In the genomic region with DNA sequence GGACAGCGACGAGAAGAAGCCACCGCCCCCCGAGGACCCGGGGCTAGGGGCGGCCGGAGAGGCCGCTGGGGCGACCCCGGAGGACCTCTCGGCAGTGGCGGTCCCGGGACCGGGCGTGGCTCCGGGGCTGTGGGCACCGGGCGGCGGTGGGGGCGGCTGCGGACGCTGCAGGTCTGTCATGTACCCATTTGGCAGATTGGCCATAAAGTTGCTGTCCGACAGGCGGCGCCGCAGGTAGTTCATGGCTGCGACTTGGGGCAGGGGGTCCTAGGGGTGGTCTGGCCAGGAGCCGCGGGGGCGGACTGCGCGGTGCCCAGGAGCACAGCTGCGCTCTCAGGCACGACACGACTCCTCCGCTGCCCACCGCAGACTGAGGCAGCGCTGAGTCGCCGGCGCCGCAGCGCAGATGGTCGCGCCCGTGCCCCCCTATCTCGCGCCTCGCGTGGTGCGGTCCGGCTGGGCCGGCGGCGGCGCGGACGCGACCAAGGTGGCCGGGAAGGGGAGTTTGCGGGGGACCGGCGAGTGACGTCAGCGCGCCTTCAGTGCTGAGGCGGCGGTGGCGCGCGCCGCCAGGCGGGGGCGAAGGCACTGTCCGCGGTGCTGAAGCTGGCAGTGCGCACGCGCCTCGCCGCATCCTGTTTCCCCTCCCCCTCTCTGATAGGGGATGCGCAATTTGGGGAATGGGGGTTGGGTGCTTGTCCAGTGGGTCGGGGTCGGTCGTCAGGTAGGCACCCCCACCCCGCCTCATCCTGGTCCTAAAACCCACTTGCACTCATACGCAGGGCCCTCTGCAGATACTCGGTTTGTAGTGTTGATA, we compare ENCODE assay signal across 8 cellular contexts. TPM values are rescaled to one million over a fixed set of nuclear protein-coding genes. Genes with fewer than 3 reads are reported as not detected.
A peak's percentile ranks its signal among the peaks of the same experiment; 100 is the strongest.
DNase-seq lines count a peak whose midpoint lies in the region; ATAC-seq and TF ChIP-seq lines count a peak whose summit lies in the region.

A gene (minus strand): TSS at position 372 of the 817 bp plus-strand sequence. CDS start 129 bp downstream, at position 243.

- H3K9me3 ChIP-seq in H9 (ENCODE audit: control insufficient read depth, low read depth, low read length) (peaks cover 29% of the 10 kb centered on the region), ascending aorta (no peaks in the 10 kb centered on the region), aorta (ENCODE audit: control insufficient read depth, low read length) (no peaks in the 10 kb centered on the region)

- peaks cover 3% of the 10 kb centered on the region; the same call in 1 of the 2 replicates for H3K4me1 ChIP-seq in H9 (ENCODE audit: insufficient read depth, low read length)
- no peaks in the 10 kb centered on the region for H3K4me1 ChIP-seq in ascending aorta
- H3K4me1 ChIP-seq in aorta (ENCODE audit: control insufficient read depth in 1 of 2, insufficient read depth in 2 of 2, low read length in 2 of 2): no peaks in the 10 kb centered on the region

- intact Hi-C loops in ascending aorta (cut with DNase I) (no loop called here), aorta (cut with DNase I) (no loop called here)

- no peaks in the 10 kb centered on the region for H4K20me1 ChIP-seq in H9 (ENCODE audit: control insufficient read depth, insufficient read depth, insufficient read length)

- no peak within 1 kb of the TSS for H3K27ac Mint-ChIP-seq in H9

- H3T11ph ChIP-seq in H9 (ENCODE audit: low read length): no peak within 1 kb of the TSS

- no peak within 1 kb of the TSS for H2AK5ac ChIP-seq in H9 (ENCODE audit: insufficient read length, low read length)

- no peak within 1 kb of the TSS for H3K18ac ChIP-seq in H9 (ENCODE audit: insufficient read length, low read depth, low read length)

- peak within 1 kb of the TSS; percentile 59 to 71 for H3K4me3 Mint-ChIP-seq in H9

- no peak within 1 kb of the TSS for H4K5ac ChIP-seq in H9 (ENCODE audit: insufficient read length, low read depth, low read length)

- peaks cover 0 to 5% (median 4%) of the 10 kb centered on the region in 3 experiments; a peak in 3 of 7 replicates for H3K36me3 Mint-ChIP-seq in H9 (ENCODE audit: insufficient read depth in 1 of 3, low read depth in 3 of 3)

- H3K27me3 ChIP-seq in H9 (ENCODE audit: insufficient read depth, low read length) (no peaks in the 10 kb centered on the region), ascending aorta (no peaks in the 10 kb centered on the region), aorta (ENCODE audit: control insufficient read depth in 1 of 2, insufficient read depth in 2 of 2, low read length in 1 of 2) (no peaks in the 10 kb centered on the region)

- no peak within 1 kb of the TSS for H3K56ac ChIP-seq in H9 (ENCODE audit: insufficient read length, low read depth, low read length)

- WGBS in H9 (ENCODE audit: extremely low coverage, insufficient read length, low lambda C conversion rate): no CpG with 5 or more reads among the region's 88 CpGs
- WGBS in aorta, 2 donors: 1 to 41% methylated on average over 85 to 88 of the region's 88 CpGs

- H3K9ac ChIP-seq in H9 (ENCODE audit: extremely low read depth, insufficient read length, low read length): no peak within 1 kb of the TSS

- no peak within 1 kb of the TSS for H4K91ac ChIP-seq in H9 (ENCODE audit: insufficient read length, low read depth, low read length)

- H3K4me3 ChIP-seq in ascending aorta (peak within 1 kb of the TSS; percentile 9 to 59), retinal pigment epithelial cell (ENCODE audit: low read length) (peak within 1 kb of the TSS; percentile 31), aorta (ENCODE audit: low read length in 2 of 2) (no peak within 1 kb of the TSS)

- H2BK120ac ChIP-seq in H9 (ENCODE audit: low read depth, low read length, poor library complexity, severe bottlenecking): no peak within 1 kb of the TSS

- no peak within 1 kb of the TSS for H2AFZ ChIP-seq in H9 (ENCODE audit: low read length)

- H3K4ac ChIP-seq in H9 (ENCODE audit: low read depth, low read length): no peak within 1 kb of the TSS

- no peak within 1 kb of the TSS for H3K14ac ChIP-seq in H9 (ENCODE audit: insufficient read depth, low read length)

- H3K79me2 ChIP-seq in H9 (ENCODE audit: insufficient read depth, low read length): no peaks in the 10 kb centered on the region

- peaks cover 70 to 80% of the 10 kb centered on the region in 2 experiments for H3K9me3 Mint-ChIP-seq in H9

- H2BK5ac ChIP-seq in H9 (ENCODE audit: insufficient read length, low read length): no peak within 1 kb of the TSS

- H2BK20ac ChIP-seq in H9 (ENCODE audit: low read depth, low read length, poor library complexity, severe bottlenecking): no peak within 1 kb of the TSS

- H3K27ac ChIP-seq in H9 (ENCODE audit: insufficient read length, low read depth, low read length) (no peak within 1 kb of the TSS), ascending aorta (no peak within 1 kb of the TSS), aorta (ENCODE audit: low read depth in 1 of 2, low read length in 2 of 2) (no peak within 1 kb of the TSS)

- H4K8ac ChIP-seq in H9 (replicated peaks; ENCODE audit: insufficient read length, low read depth, low read length): no peak within 1 kb of the TSS

- DNase-seq in DMS 273 (lab: John Stamatoyannopoulos, UW; ENCODE audit: unreplicated experiment) (peak; percentile 92), H9 (peak; percentile 79), NCI-H1436 (lab: John Stamatoyannopoulos, UW) (peak; percentile 80), T1000 (lab: John Stamatoyannopoulos, UW) (peak; percentile 48), ascending aorta (ENCODE audit: low spot score in 2 of 2) (peak in 1 of 2 donors; percentile 78), hepatic stellate cell (ENCODE audit: low spot score) (peak; percentile 86), retinal pigment epithelial cell (ENCODE audit: low read depth) (peak; percentile 21), aorta (peak; percentile 86 to 92)

- ATAC-seq in aorta (ENCODE audit: low FRiP score): peak; percentile 91

- TF ChIP-seq CTCF in H9 (conservative IDR thresholded peaks at IDR 0.05) (peak; percentile 28; the same call in 2 of the 3 replicates), ascending aorta (IDR thresholded peaks at IDR 0.05) (peak in 2 of 3 experiments; percentile 17 to 24), retinal pigment epithelial cell (conservative IDR thresholded peaks at IDR 0.05; ENCODE audit: low read depth, low read length) (no peak)

- peak within 1 kb of the TSS; percentile 5 for H3K4me2 ChIP-seq in H9 (ENCODE audit: insufficient read depth, insufficient read length, low read length)

- no peak within 1 kb of the TSS for H2BK15ac ChIP-seq in H9 (ENCODE audit: low read depth, low read length)

- no peaks in the 10 kb centered on the region for H3K79me1 ChIP-seq in H9 (ENCODE audit: insufficient read depth, low read depth, low read length, poor library complexity, severe bottlenecking)

- H3K4me1 Mint-ChIP-seq in H9: peaks cover 8 to 19% of the 10 kb centered on the region in 2 experiments

- H3K36me3 ChIP-seq in ascending aorta (no peaks in the 10 kb centered on the region), aorta (ENCODE audit: control insufficient read depth in 1 of 2, insufficient read depth in 2 of 2, low read length in 1 of 2) (no peaks in the 10 kb centered on the region)

- H3K23me2 ChIP-seq in H9 (ENCODE audit: insufficient read length, low read depth, low read length, poor library complexity, severe bottlenecking): peaks cover 3% of the 10 kb centered on the region

- H3K23ac ChIP-seq in H9 (ENCODE audit: insufficient read length, low read depth, low read length): no peak within 1 kb of the TSS

- peaks cover 18% of the 10 kb centered on the region for H3K27me3 Mint-ChIP-seq in H9 (ENCODE audit: low read depth)

- H2BK12ac ChIP-seq in H9 (ENCODE audit: insufficient read length, low read depth, low read length): no peak within 1 kb of the TSS

RNA-seq across cellular contexts. Expression of the gene that starts here (rescaled TPM):
- total RNA-seq in H9 (2021): 11.7 TPM in 2 replicates
- total RNA-seq in ascending aorta: 5.7 TPM
- total RNA-seq in aorta: 1 to 10 TPM; 1.5 TPM
- polyA plus RNA-seq in aorta: 1 to 10 TPM in 1 of 2 donors, under 1 TPM in 1; 0.90 to 1.9 TPM

Comparison
In these comparisons a context has a peak if more than half of its experiments do, and no peak if none do; other contexts are left out.
1. H3K4me3 ChIP-seq: peak in ascending aorta (2 of 2) and retinal pigment epithelial cell (single experiment); none in aorta (0 of 2).